In the genomic region with DNA sequence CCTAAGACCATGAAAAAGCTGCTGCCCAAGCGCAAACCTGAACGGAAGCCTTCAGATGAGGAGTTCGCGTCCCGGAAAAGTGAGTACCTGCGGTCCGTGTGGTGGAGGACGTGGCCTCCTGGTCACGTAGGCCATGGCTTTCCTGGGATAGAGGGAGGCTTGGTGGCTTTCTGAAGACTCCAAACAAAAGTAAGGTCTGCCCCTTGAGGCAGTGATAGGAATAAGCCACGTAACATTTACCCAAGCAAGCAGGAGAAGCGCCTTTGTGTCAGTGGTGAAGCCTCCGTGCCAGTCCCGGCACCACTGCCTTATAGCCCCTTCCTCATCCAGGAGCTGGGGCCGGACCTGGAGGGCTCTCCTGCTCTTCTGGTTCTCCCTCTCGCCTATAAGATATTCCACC, we compare ENCODE assay signal across 17 cellular contexts. TPM values are rescaled to one million over a fixed set of nuclear protein-coding genes. Genes with fewer than 3 reads are reported as not detected.
"Had no signal": no experiment of that assay in that cellular context is flagged by ENCODE, and none has a peak within 500 bp of the region (broad histone marks: within the 10 kb centered on the region; RNA-seq: fewer than 3 reads in every experiment).

No MANE protein-coding gene starts in this region.

- H3K4me1 ChIP-seq: colonic mucosa had no signal

- H3K27ac Mint-ChIP-seq: activated CD8-positive, alpha-beta memory T cell treated with anti-CD3 and anti-CD28 coated beads, Interleukin-2, amount 10 ng/mL, durations not matched to agents 7 days and 5 days; activated T-cell treated with anti-CD3 and anti-CD28 coated beads, Interleukin-2, amount 50 U/mL, for 24 hours; naive thymus-derived CD4-positive, alpha-beta T cell; stimulated activated effector memory CD8-positive, alpha-beta T cell treated with anti-CD3 and anti-CD28 coated beads, Interleukin-12 subunit alpha, Interleukin-12 subunit beta, amount 100 ng/mL, for 72 hours had no signal

- H3K9me3 ChIP-seq: ascending aorta, colonic mucosa, right atrium auricular region, tibial nerve had no signal

- ATAC-seq: activated CD8-positive, alpha-beta memory T cell treated with anti-CD3 and anti-CD28 coated beads, Interleukin-2, amount 10 ng/mL, durations not matched to agents 7 days and 5 days; naive thymus-derived CD4-positive, alpha-beta T cell; stimulated activated effector memory CD8-positive, alpha-beta T cell treated with anti-CD3 and anti-CD28 coated beads, Interleukin-12 subunit alpha, Interleukin-12 subunit beta, amount 100 ng/mL, for 72 hours had no signal

- H3K27me3 Mint-ChIP-seq: activated CD8-positive, alpha-beta memory T cell treated with anti-CD3 and anti-CD28 coated beads, Interleukin-2, amount 10 ng/mL, durations not matched to agents 7 days and 5 days; activated T-cell treated with anti-CD3 and anti-CD28 coated beads, Interleukin-2, amount 50 U/mL, for 24 hours; naive thymus-derived CD4-positive, alpha-beta T cell had no signal

- H3K4me3 Mint-ChIP-seq: activated CD8-positive, alpha-beta memory T cell treated with anti-CD3 and anti-CD28 coated beads, Interleukin-2, amount 10 ng/mL, durations not matched to agents 7 days and 5 days; activated T-cell treated with anti-CD3 and anti-CD28 coated beads, Interleukin-2, amount 50 U/mL, for 24 hours; naive thymus-derived CD4-positive, alpha-beta T cell; stimulated activated effector memory CD8-positive, alpha-beta T cell treated with anti-CD3 and anti-CD28 coated beads, Interleukin-12 subunit alpha, Interleukin-12 subunit beta, amount 100 ng/mL, for 72 hours had no signal

- H3K27me3 ChIP-seq: ascending aorta, cardiac muscle cell, colonic mucosa, right atrium auricular region, tibial nerve had no signal

- H3K27ac ChIP-seq: cardiac muscle cell, colonic mucosa, tibial nerve had no signal

- DNase-seq: activated CD4-positive, alpha-beta T cell treated with anti-CD3 and anti-CD28 coated beads, Interleukin-2, amount 50 U/mL, for 48 hours; activated CD4-positive, CD25-positive, alpha-beta regulatory T cell treated with anti-CD3 and anti-CD28 coated beads, Interleukin-2, amount 50 U/mL, for 72 hours; activated CD8-positive, alpha-beta memory T cell treated with anti-CD3 and anti-CD28 coated beads, Interleukin-2, amount 10 ng/mL, durations not matched to agents 7 days and 5 days; activated effector memory CD4-positive, alpha-beta T cell treated with anti-CD3 and anti-CD28 coated beads, Interleukin-2, amount 50 U/mL, for 16 hours; activated T-cell treated with anti-CD3 and anti-CD28 coated beads, Interleukin-2, amount 50 U/mL, for 24 hours; colonic mucosa; effector CD8-positive, alpha-beta T cell; hippocampal formation; naive thymus-derived CD4-positive, alpha-beta T cell; nucleus accumbens had no signal

- H3K9me3 Mint-ChIP-seq: activated naive CD4-positive, alpha-beta T cell treated with anti-CD3 and anti-CD28 coated beads, Interleukin-2, amount 50 U/mL, for 72 hours; activated T-cell treated with anti-CD3 and anti-CD28 coated beads, Interleukin-2, amount 50 U/mL, for 24 hours; stimulated activated effector memory CD8-positive, alpha-beta T cell treated with anti-CD3 and anti-CD28 coated beads, Interleukin-12 subunit alpha, Interleukin-12 subunit beta, amount 100 ng/mL, for 72 hours had no signal

- H3K4me3 ChIP-seq: ascending aorta, cardiac muscle cell, colonic mucosa, lung, right atrium auricular region, tibial nerve had no signal

RNA-seq across cellular contexts. Expression of a gene that starts 34.3 kb away (rescaled TPM):
- total RNA-seq: ascending aorta, cardiac muscle cell, right atrium auricular region had no signal
